In genomic region chr2:172617115-172617514, GRCh38 we compare ENCODE assay signal across 3 cellular contexts.
"Had no signal": no experiment of that assay in that cellular context is flagged by ENCODE, and none has a peak within 500 bp of the region (broad histone marks: within the 10 kb centered on the region; RNA-seq: fewer than 3 reads in every experiment).

No MANE protein-coding gene starts in this region.

- ATAC-seq: GM12878 had no signal

- DNase-seq: GDM1, GF-D8 had no signal

- H3K4me3 ChIP-seq: GM12878 had no signal
